ENCODE assay signal across 19 cellular contexts in genomic region chr14:46279776-46280175, GRCh38.
"Had no signal": no experiment of that assay in that cellular context is flagged by ENCODE, and none has a peak within 500 bp of the region (broad histone marks: within the 10 kb centered on the region; RNA-seq: fewer than 3 reads in every experiment).

No MANE protein-coding gene starts in this region.

- H3K27me3 ChIP-seq: gastrocnemius medialis, pancreas, stomach, transverse colon had no signal

- ATAC-seq: gastrocnemius medialis; left lobe of liver; natural killer cell treated with Interleukin-12 subunit alpha and Interleukin-12 subunit beta and Interleukin-15 and Interleukin-18, amount 100 ng/mL, for 72 hours; pancreas; right cardiac atrium had no signal

- FAIRE-seq: pancreas, small intestine had no signal

- H3K4me1 ChIP-seq: gastrocnemius medialis, pancreas, stomach, transverse colon had no signal

- H3K9me3 ChIP-seq: gastrocnemius medialis, pancreas, stomach, thoracic aorta, transverse colon had no signal

- H3K36me3 ChIP-seq: gastrocnemius medialis, pancreas, stomach, thoracic aorta, transverse colon had no signal

- DNase-seq: effector CD4-positive, alpha-beta T cell; endodermal cell; gastrocnemius medialis; glutamatergic neuron; mammary epithelial cell; midbrain; occipital lobe; pancreas; right cardiac atrium; small intestine; stimulated activated CD4-positive, alpha-beta T cell treated with anti-CD3 and anti-CD28 coated beads, Interleukin-12 subunit alpha, Interleukin-12 subunit beta, amount 100 ng/mL, for 4 hours; stimulated activated naive CD4-positive, alpha-beta T cell; stomach; substantia nigra; transverse colon had no signal

- H3K4me3 ChIP-seq: coronary artery, gastrocnemius medialis, pancreas, stomach, thoracic aorta, transverse colon had no signal

- H3K27ac ChIP-seq: coronary artery, gastrocnemius medialis, pancreas, stomach, thoracic aorta, transverse colon had no signal
